ENCODE assay signal across 9 cellular contexts in genomic region chr19:49492573-49493411, GRCh38. TPM values are rescaled to one million over a fixed set of nuclear protein-coding genes. Genes with fewer than 3 reads are reported as not detected.
DNase-seq lines count a peak whose midpoint lies in the region; ATAC-seq, FAIRE-seq and TF ChIP-seq lines count a peak whose summit lies in the region.
"Had no signal": no experiment of that assay in that cellular context is flagged by ENCODE, and none has a peak within 500 bp of the region (broad histone marks: within the 10 kb centered on the region; RNA-seq: fewer than 3 reads in every experiment).

No MANE protein-coding gene starts in this region.

- H3K4me1 ChIP-seq in OCI-LY1 (ENCODE audit: insufficient read depth, low read length, severe bottlenecking) (peaks cover 39% of the 10 kb centered on the region), K562 (replicated peaks in 1 of 2; ENCODE audit: control insufficient read depth in 2 of 2, insufficient read depth in 2 of 2, low read length in 2 of 2) (peaks cover 19 to 26% of the 10 kb centered on the region in 2 experiments; a peak in 4 of 5 replicates), sigmoid colon (peaks cover 0 to 51% (median 42%) of the 10 kb centered on the region in 4 donors)

- no peak for TF ChIP-seq CTCF in OCI-LY1 (IDR thresholded peaks at IDR 0.05; ENCODE audit: low read length)
- no peak for TF ChIP-seq CTCF in K562 (IDR thresholded peaks at IDR 0.05 in 2 of 3, conservative IDR thresholded peaks at IDR 0.05 in 1 of 3; ENCODE audit: insufficient read depth in 2 of 3, low read depth in 1 of 3, low read length in 3 of 3)
- TF ChIP-seq CTCF in sigmoid colon (IDR thresholded peaks at IDR 0.05), result no peak

- intact Hi-C loops in K562 (cut with micrococcal nuclease), result no loop called here
- intact Hi-C loops in sigmoid colon (cut with DNase I), result no loop called here

- H3K27ac ChIP-seq in OCI-LY1 (ENCODE audit: low read depth, low read length, poor library complexity, severe bottlenecking), result peak overlapping the region; percentile 84
- H3K27ac ChIP-seq in K562 (ENCODE audit: extremely low read depth, low read depth, low read length), result peak overlapping the region; percentile 42
- H3K27ac ChIP-seq in sigmoid colon, result peak overlapping the region in 1 of 4 donors; percentile 43

- H3K9me3 ChIP-seq in OCI-LY1 (ENCODE audit: low read length) (no peaks in the 10 kb centered on the region), K562 (replicated peaks; ENCODE audit: control insufficient read depth, insufficient read depth, low read depth, low read length) (no peaks in the 10 kb centered on the region), sigmoid colon (no peaks in the 10 kb centered on the region)

- ATAC-seq in K562 (peak; percentile 21), GM18858 (IDR thresholded peaks at IDR 0.05; ENCODE audit: unreplicated experiment) (no peak)
- no peak for ATAC-seq in stimulated activated naive CD8-positive, alpha-beta T cell treated with anti-CD3 and anti-CD28 coated beads, Interleukin-15, Interleukin-2, amounts not matched to agents 100 U/mL and 50 U/mL, for 24 hours

- TF ChIP-seq EP300 in K562 (IDR thresholded peaks at IDR 0.05; ENCODE audit: low read length), result no peak
- TF ChIP-seq EP300 in sigmoid colon (IDR thresholded peaks at IDR 0.05), result no peak

- WGBS in K562 (ENCODE audit: insufficient coverage, low coverage, missing lambda C conversion rate), result 21% methylated on average over 12 of the region's 12 CpGs
- WGBS in sigmoid colon, 2 donors, result 52 to 67% methylated on average over 12 of the region's 12 CpGs

- peak; percentile 97 for TF ChIP-seq POLR2A in K562 (conservative IDR thresholded peaks at IDR 0.05)
- no peak for TF ChIP-seq POLR2A in sigmoid colon (IDR thresholded peaks at IDR 0.05)

- no peaks in the 10 kb centered on the region for H3K9me1 ChIP-seq in K562 (ENCODE audit: control insufficient read depth, insufficient read depth, low read length)

- H3K36me3 ChIP-seq in OCI-LY1 (ENCODE audit: insufficient read depth, low read length) (peaks cover 73% of the 10 kb centered on the region), K562 (ENCODE audit: control insufficient read depth, insufficient read depth, low read length) (peaks cover 63% of the 10 kb centered on the region), sigmoid colon (peaks cover 25 to 49% (median 39%) of the 10 kb centered on the region in 4 donors)

- H2AFZ ChIP-seq in OCI-LY1 (ENCODE audit: low read length), result no peak overlapping the region
- no peak overlapping the region for H2AFZ ChIP-seq in K562 (ENCODE audit: low read depth, low read length)

- in situ Hi-C loops in K562 (cut with MboI), result loop anchor here (10.0 kb wide), 1 partner anchor 382 kb away; the partner anchor contains the start of genes AKT1S1 and TBC1D17

- H3K4me3 ChIP-seq in OCI-LY1 (ENCODE audit: low read depth, low read length, poor library complexity, severe bottlenecking) (no peak overlapping the region), K562 (no peak overlapping the region), sigmoid colon (no peak overlapping the region)

- H3F3A ChIP-seq in OCI-LY1 (ENCODE audit: insufficient read depth, low read length), result peaks cover 18% of the 10 kb centered on the region

- TF ChIP-seq RAD21 in K562 (CRISPR knock-in tag; conservative IDR thresholded peaks at IDR 0.05 in 1 of 2, IDR thresholded peaks at IDR 0.05 in 1 of 2), result 0 out of 4 replicates have a peak, but pooled peaks of 1 of the 2 experiments have one; percentile 5

- FAIRE-seq in K562 (lab: Jason Lieb, UNC), result peak; percentile 66

- no TSS peak for BruUV-seq in K562 (replicated peaks; lab: Mats Ljungman, UMichigan)

- H4K20me1 ChIP-seq in OCI-LY1 (ENCODE audit: insufficient read depth, low read length), result no peaks in the 10 kb centered on the region
- H4K20me1 ChIP-seq in K562 (replicated peaks; ENCODE audit: control insufficient read depth, insufficient read depth, low read length), result peaks cover 36% of the 10 kb centered on the region

- H3K27me3 ChIP-seq in OCI-LY1 (ENCODE audit: insufficient read depth, low read length), result no peaks in the 10 kb centered on the region
- no peaks in the 10 kb centered on the region for H3K27me3 ChIP-seq in K562 (ENCODE audit: control insufficient read depth in 2 of 2, insufficient read depth in 2 of 2, low read length in 2 of 2)
- no peaks in the 10 kb centered on the region for H3K27me3 ChIP-seq in sigmoid colon

- no peak overlapping the region for H3K4me2 ChIP-seq in OCI-LY1 (ENCODE audit: low read length)
- H3K4me2 ChIP-seq in K562 (ENCODE audit: insufficient read depth, low read length), result no peak overlapping the region

- H3K9ac ChIP-seq in OCI-LY1 (ENCODE audit: low read length), result no peak overlapping the region
- H3K9ac ChIP-seq in K562 (ENCODE audit: insufficient read depth in 1 of 2, low read depth in 2 of 2, low read length in 2 of 2), result no peak overlapping the region

- CTCF ChIA-PET in K562 (lab: Yijun Ruan, JAX; ENCODE audit: low intra/inter-chr PET ratio), result no interaction called here

- H3K79me2 ChIP-seq in OCI-LY1 (ENCODE audit: insufficient read depth, low read length), result peaks cover 25% of the 10 kb centered on the region
- peaks cover 54% of the 10 kb centered on the region for H3K79me2 ChIP-seq in K562 (ENCODE audit: control insufficient read depth, insufficient read depth, low read length)

- POLR2A ChIA-PET in K562 (lab: Yijun Ruan, JAX), result interaction anchor here (0.6 to 1.4 kb wide), 6 partner anchors 9 to 192 kb away, joined by 3 to 5 read pairs (median 4); no protein-coding TSS in a partner anchor

- DNase-seq in activated CD8-positive, alpha-beta memory T cell treated with anti-CD3 and anti-CD28 coated beads for 24 hours, result peak; percentile 80
- no peak for DNase-seq in activated CD8-positive, alpha-beta memory T cell treated with anti-CD3 and anti-CD28 coated beads, Interleukin-2, amount 50 U/mL, for 4 hours
- DNase-seq in K562 (ENCODE audit: extremely low read depth in 1 of 4, low spot score in 3 of 4), result peak in 3 of 4 experiments; percentile 4 to 73 (median 26)
- peak; percentile 54 for DNase-seq in stimulated activated naive CD8-positive, alpha-beta T cell treated with anti-CD3 and anti-CD28 coated beads, Interleukin-15, Interleukin-2, amounts not matched to agents 100 U/mL and 50 U/mL, for 24 hours
- no peak for DNase-seq in sigmoid colon
- DNase-seq in NCI-H526 (lab: John Stamatoyannopoulos, UW), result no peak
- DNase-seq: COR-L47 had no signal

- no peaks in the 10 kb centered on the region for H3K9me2 ChIP-seq in OCI-LY1 (ENCODE audit: low read depth, low read length)

RNA-seq across cellular contexts. Expression of gene RPS11, which starts 3.4 kb away (rescaled TPM):
- 240 and 424 TPM in 2 replicates for total RNA-seq in K562 (2011; cell fraction: chromatin; rRNA removed; ENCODE audit: low replicate concordance)
- 713 and 872 TPM in 2 replicates for total RNA-seq in K562 (2011; cell fraction: nucleolus; rRNA removed)
- 819 and 1,369 TPM in 2 replicates for total RNA-seq in K562 (2011; cell fraction: nucleoplasm; rRNA removed)
- total RNA-seq in K562 (2014; rRNA removed), result 4,429 and 4,457 TPM in 2 replicates
- 3,727 and 4,095 TPM in 2 replicates for total RNA-seq in K562 (2014; rRNA removed; fragmentation: Illumina TruSeq; extraction: Trizol)
- total RNA-seq in K562 (2015; rRNA removed; fragmentation: Illumina TruSeq; extraction: Trizol), result 4,584 and 4,811 TPM in 2 replicates
- 2,569 and 2,586 TPM in 2 replicates for total RNA-seq in K562 (2021)
- polyA plus RNA-seq in K562 (2011; rRNA removed), result 3,634 and 4,412 TPM in 2 replicates
- 6,629 and 8,365 TPM in 2 replicates for polyA plus RNA-seq in K562 (2011; cell fraction: cytosol; rRNA removed)
- 1,560 and 2,176 TPM in 2 replicates for polyA plus RNA-seq in K562 (2011; cell fraction: nucleus; rRNA removed)
- polyA plus RNA-seq in K562 (2012), result 4,370 and 4,381 TPM in 2 replicates
- 9,049 and 9,152 TPM in 2 replicates for polyA plus RNA-seq in K562 (2014; fragmentation: Illumina TruSeq; extraction: Trizol)
- 1,000 to 10,000 TPM; 3,635 to 4,338 TPM for polyA plus RNA-seq in K562 (2014; fragmentation: Nextera tagmentation; extraction: Ambion mirVana)
- polyA plus RNA-seq in K562 (2014; rRNA removed), result 4,533 and 5,388 TPM in 2 replicates
- 1,200 and 1,243 TPM in 2 replicates for polyA minus RNA-seq in K562 (2011; rRNA and poly(A)+ RNA removed)
- polyA minus RNA-seq in K562 (2011; cell fraction: cytosol; rRNA and poly(A)+ RNA removed), result 776 and 786 TPM in 2 replicates
- 241 and 515 TPM in 2 replicates for polyA minus RNA-seq in K562 (2011; cell fraction: nucleus; rRNA and poly(A)+ RNA removed)
- total RNA-seq in sigmoid colon, result 1,000 to 10,000 TPM; 3,843 to 9,166 (median 6,008) TPM
- polyA plus RNA-seq in sigmoid colon, result 1,000 to 10,000 TPM; 4,449 to 8,009 (median 5,043) TPM

RNA-seq across cellular contexts. Expression of gene RPL13A, which starts 5.4 kb away (rescaled TPM):
- total RNA-seq in K562 (2011; cell fraction: chromatin; rRNA removed; ENCODE audit: low replicate concordance), result 424 and 920 TPM in 2 replicates
- total RNA-seq in K562 (2011; cell fraction: nucleolus; rRNA removed), result 1,992 and 2,335 TPM in 2 replicates
- 1,435 and 2,039 TPM in 2 replicates for total RNA-seq in K562 (2011; cell fraction: nucleoplasm; rRNA removed)
- total RNA-seq in K562 (2014; rRNA removed) (4,435 and 4,908 TPM in 2 replicates), K562 (2014; rRNA removed; fragmentation: Illumina TruSeq; extraction: Trizol) (1,693 and 1,744 TPM in 2 replicates), K562 (2015; rRNA removed; fragmentation: Illumina TruSeq; extraction: Trizol) (2,336 and 2,363 TPM in 2 replicates), K562 (2021) (3,484 and 3,598 TPM in 2 replicates), sigmoid colon (1,000 to 10,000 TPM; 2,552 to 5,599 (median 4,191) TPM)
- polyA plus RNA-seq in K562 (2011; rRNA removed) (3,377 and 4,740 TPM in 2 replicates), K562 (2014; fragmentation: Illumina TruSeq; extraction: Trizol) (2,949 and 2,951 TPM in 2 replicates), K562 (2014; fragmentation: Nextera tagmentation; extraction: Ambion mirVana) (1,000 to 10,000 TPM; 2,516 to 2,665 TPM), K562 (2014; rRNA removed) (5,374 and 5,482 TPM in 2 replicates), sigmoid colon (1,000 to 10,000 TPM; 4,070 to 6,094 (median 4,207) TPM)
- polyA plus RNA-seq in K562 (2011; cell fraction: cytosol; rRNA removed), result 4,156 and 5,491 TPM in 2 replicates
- 2,583 and 2,819 TPM in 2 replicates for polyA plus RNA-seq in K562 (2011; cell fraction: nucleus; rRNA removed)
- polyA plus RNA-seq in K562 (2012), result 5,015 and 6,183 TPM in 2 replicates
- 823 and 942 TPM in 2 replicates for polyA minus RNA-seq in K562 (2011; rRNA and poly(A)+ RNA removed)
- 967 and 1,445 TPM in 2 replicates for polyA minus RNA-seq in K562 (2011; cell fraction: cytosol; rRNA and poly(A)+ RNA removed)
- polyA minus RNA-seq in K562 (2011; cell fraction: nucleus; rRNA and poly(A)+ RNA removed), result 1,358 and 2,443 TPM in 2 replicates

RNA-seq across cellular contexts. Expression of gene FLT3LG, which starts 18.8 kb away (rescaled TPM):
- total RNA-seq in K562 (2011; cell fraction: chromatin; rRNA removed; ENCODE audit: low replicate concordance), result 5.7 and 5.8 TPM in 2 replicates
- 3.2 and 4.3 TPM in 2 replicates for total RNA-seq in K562 (2011; cell fraction: nucleolus; rRNA removed)
- total RNA-seq in K562 (2011; cell fraction: nucleoplasm; rRNA removed), result 5.0 and 5.5 TPM in 2 replicates
- total RNA-seq in K562 (2014; rRNA removed), result 0.86 and 2.2 TPM in 2 replicates
- 0.35 and 1.1 TPM in 2 replicates for total RNA-seq in K562 (2014; rRNA removed; fragmentation: Illumina TruSeq; extraction: Trizol)
- total RNA-seq in K562 (2015; rRNA removed; fragmentation: Illumina TruSeq; extraction: Trizol), result 1.1 and 1.5 TPM in 2 replicates
- total RNA-seq in K562 (2021), result 5.0 and 6.4 TPM in 2 replicates
- 1.2 and 2.5 TPM in 2 replicates for polyA plus RNA-seq in K562 (2011; rRNA removed)
- polyA plus RNA-seq in K562 (2011; cell fraction: cytosol; rRNA removed), result 1.7 and 5.8 TPM in 2 replicates
- 2.3 and 4.0 TPM in 2 replicates for polyA plus RNA-seq in K562 (2011; cell fraction: nucleus; rRNA removed)
- polyA plus RNA-seq in K562 (2012), result 5.5 and 15.1 TPM in 2 replicates
- polyA plus RNA-seq in K562 (2014; fragmentation: Illumina TruSeq; extraction: Trizol), result 1.4 and 3.4 TPM in 2 replicates
- under 1 TPM; 0.31 to 0.49 TPM for polyA plus RNA-seq in K562 (2014; fragmentation: Nextera tagmentation; extraction: Ambion mirVana)
- polyA plus RNA-seq in K562 (2014; rRNA removed), result 2.8 and 4.2 TPM in 2 replicates
- 0.24 and 0.95 TPM in 2 replicates for polyA minus RNA-seq in K562 (2011; rRNA and poly(A)+ RNA removed)
- 2.0 TPM in 1 of 2 replicates, not detected in the other for polyA minus RNA-seq in K562 (2011; cell fraction: cytosol; rRNA and poly(A)+ RNA removed)
- polyA minus RNA-seq in K562 (2011; cell fraction: nucleus; rRNA and poly(A)+ RNA removed), result 0.54 and 1.6 TPM in 2 replicates
- 10 to 100 TPM in 1 of 4 donors, 1 to 10 TPM in 3; 4.6 to 11.1 (median 6.1) TPM for total RNA-seq in sigmoid colon
- 10 to 100 TPM in 2 of 3 donors, 1 to 10 TPM in 1; 2.1 to 18.6 (median 14.9) TPM for polyA plus RNA-seq in sigmoid colon

RNA-seq across cellular contexts. Expression of gene FCGRT, which starts 19.7 kb away (rescaled TPM):
- total RNA-seq in K562 (2011; cell fraction: chromatin; rRNA removed; ENCODE audit: low replicate concordance), result 2.5 and 8.7 TPM in 2 replicates
- 5.9 and 8.0 TPM in 2 replicates for total RNA-seq in K562 (2011; cell fraction: nucleolus; rRNA removed)
- total RNA-seq in K562 (2011; cell fraction: nucleoplasm; rRNA removed), result 4.7 and 6.6 TPM in 2 replicates
- total RNA-seq in K562 (2014; rRNA removed) (0.77 and 2.8 TPM in 2 replicates), K562 (2014; rRNA removed; fragmentation: Illumina TruSeq; extraction: Trizol) (0.38 and 1.1 TPM in 2 replicates), K562 (2015; rRNA removed; fragmentation: Illumina TruSeq; extraction: Trizol) (1.2 and 1.7 TPM in 2 replicates), K562 (2021) (2.2 and 4.0 TPM in 2 replicates), sigmoid colon (100 to 1,000 TPM; 164 to 203 (median 178) TPM)
- polyA plus RNA-seq in K562 (2011; rRNA removed) (1.0 and 8.6 TPM in 2 replicates), K562 (2014; fragmentation: Illumina TruSeq; extraction: Trizol) (1.4 and 1.6 TPM in 2 replicates), K562 (2014; fragmentation: Nextera tagmentation; extraction: Ambion mirVana) (under 1 TPM; 0.11 to 0.18 TPM), K562 (2014; rRNA removed) (1.8 and 2.2 TPM in 2 replicates), sigmoid colon (100 to 1,000 TPM; 222 to 317 (median 243) TPM)
- polyA plus RNA-seq in K562 (2011; cell fraction: cytosol; rRNA removed), result 2.7 and 9.7 TPM in 2 replicates
- polyA plus RNA-seq in K562 (2011; cell fraction: nucleus; rRNA removed), result 3.4 and 18.3 TPM in 2 replicates
- 3.5 and 7.8 TPM in 2 replicates for polyA plus RNA-seq in K562 (2012)
- 0.56 and 3.3 TPM in 2 replicates for polyA minus RNA-seq in K562 (2011; rRNA and poly(A)+ RNA removed)
- 1.4 and 10.9 TPM in 2 replicates for polyA minus RNA-seq in K562 (2011; cell fraction: cytosol; rRNA and poly(A)+ RNA removed)
- polyA minus RNA-seq in K562 (2011; cell fraction: nucleus; rRNA and poly(A)+ RNA removed), result 0.40 and 2.1 TPM in 2 replicates

RNA-seq across cellular contexts. Expression of gene RCN3, which starts 35.0 kb away (rescaled TPM):
- total RNA-seq in K562 (2011; cell fraction: chromatin; rRNA removed; ENCODE audit: low replicate concordance), result 2.7 and 4.6 TPM in 2 replicates
- total RNA-seq in K562 (2011; cell fraction: nucleolus; rRNA removed), result 6.2 and 9.2 TPM in 2 replicates
- total RNA-seq in K562 (2011; cell fraction: nucleoplasm; rRNA removed), result 6.4 and 6.9 TPM in 2 replicates
- total RNA-seq in K562 (2014; rRNA removed) (14.1 and 17.7 TPM in 2 replicates), K562 (2014; rRNA removed; fragmentation: Illumina TruSeq; extraction: Trizol) (0.70 and 1.3 TPM in 2 replicates), K562 (2015; rRNA removed; fragmentation: Illumina TruSeq; extraction: Trizol) (2.6 and 3.2 TPM in 2 replicates), K562 (2021) (9.0 TPM in 2 replicates), sigmoid colon (10 to 100 TPM; 14.5 to 43.8 (median 20.6) TPM)
- polyA plus RNA-seq in K562 (2011; rRNA removed) (1.6 and 3.3 TPM in 2 replicates), K562 (2014; fragmentation: Illumina TruSeq; extraction: Trizol) (2.0 and 6.4 TPM in 2 replicates), K562 (2014; fragmentation: Nextera tagmentation; extraction: Ambion mirVana) (under 1 TPM; 0.43 to 0.76 TPM), K562 (2014; rRNA removed) (4.9 and 6.8 TPM in 2 replicates), sigmoid colon (10 to 100 TPM; 13.6 to 28.2 (median 21.6) TPM)
- polyA plus RNA-seq in K562 (2011; cell fraction: cytosol; rRNA removed), result 4.5 and 6.6 TPM in 2 replicates
- polyA plus RNA-seq in K562 (2011; cell fraction: nucleus; rRNA removed), result 5.2 TPM in 2 replicates
- 4.2 and 4.7 TPM in 2 replicates for polyA plus RNA-seq in K562 (2012)
- 0.15 and 0.25 TPM in 2 replicates for polyA minus RNA-seq in K562 (2011; rRNA and poly(A)+ RNA removed)
- 3.2 and 8.5 TPM in 2 replicates for polyA minus RNA-seq in K562 (2011; cell fraction: cytosol; rRNA and poly(A)+ RNA removed)
- 1.5 and 2.7 TPM in 2 replicates for polyA minus RNA-seq in K562 (2011; cell fraction: nucleus; rRNA and poly(A)+ RNA removed)

Comparison
In these comparisons a context has a peak if more than half of its experiments do, and no peak if none do; other contexts are left out.
1. DNase-seq: peak in activated CD8-positive, alpha-beta memory T cell treated with anti-CD3 and anti-CD28 coated beads for 24 hours (single experiment), K562 (3 of 4) and stimulated activated naive CD8-positive, alpha-beta T cell treated with anti-CD3 and anti-CD28 coated beads, Interleukin-15, Interleukin-2, amounts not matched to agents 100 U/mL and 50 U/mL, for 24 hours (single experiment); none in activated CD8-positive, alpha-beta memory T cell treated with anti-CD3 and anti-CD28 coated beads, Interleukin-2, amount 50 U/mL, for 4 hours (single experiment), sigmoid colon (single experiment) and NCI-H526 (0 of 2).